18 cellular contexts compared by ENCODE assay signal in genomic region chr3:183172051-183172639, GRCh38. TPM values are rescaled to one million over a fixed set of nuclear protein-coding genes. Genes with fewer than 3 reads are reported as not detected.
"Had no signal": no experiment of that assay in that cellular context is flagged by ENCODE, and none has a peak within 500 bp of the region (broad histone marks: within the 10 kb centered on the region; RNA-seq: fewer than 3 reads in every experiment).

No MANE protein-coding gene starts in this region.

- H3K4me1 Mint-ChIP-seq: activated CD4-positive, alpha-beta memory T cell treated with anti-CD3 and anti-CD28 coated beads, Interleukin-2, amount 10 ng/mL, durations not matched to agents 7 days and 5 days had no signal

- H3K36me3 ChIP-seq: brain microvascular endothelial cell, gastroesophageal sphincter, spleen had no signal

- H3K9me3 Mint-ChIP-seq: activated CD4-positive, alpha-beta memory T cell treated with anti-CD3 and anti-CD28 coated beads, Interleukin-2, amount 10 ng/mL, durations not matched to agents 7 days and 5 days; effector memory CD8-positive, alpha-beta T cell had no signal

- ATAC-seq: effector memory CD8-positive, alpha-beta T cell; gastroesophageal sphincter; psoas muscle; sciatic nerve; stimulated activated memory B cell treated with anti-CD40 and anti-IgM and Interleukin-4, amounts not matched to agents 10 μg/mL and 1 μg/mL and 100 μg/mL, for 72 hours had no signal

- H3K27ac Mint-ChIP-seq: activated CD4-positive, alpha-beta memory T cell treated with anti-CD3 and anti-CD28 coated beads, Interleukin-2, amount 10 ng/mL, durations not matched to agents 7 days and 5 days; effector memory CD8-positive, alpha-beta T cell; stimulated activated memory B cell treated with anti-CD40 and anti-IgM and Interleukin-4, amounts not matched to agents 10 μg/mL and 1 μg/mL and 100 μg/mL, for 72 hours had no signal

- H3K9me3 ChIP-seq: gastroesophageal sphincter, psoas muscle, spleen had no signal

- H3K27me3 ChIP-seq: brain microvascular endothelial cell had no signal

- H3K4me3 Mint-ChIP-seq: activated CD4-positive, alpha-beta memory T cell treated with anti-CD3 and anti-CD28 coated beads, Interleukin-2, amount 10 ng/mL, durations not matched to agents 7 days and 5 days; effector memory CD8-positive, alpha-beta T cell; stimulated activated memory B cell treated with anti-CD40 and anti-IgM and Interleukin-4, amounts not matched to agents 10 μg/mL and 1 μg/mL and 100 μg/mL, for 72 hours had no signal

- H3K27ac ChIP-seq: brain microvascular endothelial cell, gastroesophageal sphincter, psoas muscle, spleen had no signal

- H3K4me3 ChIP-seq: gastroesophageal sphincter, psoas muscle, spleen had no signal

- H3K4me1 ChIP-seq: gastroesophageal sphincter, psoas muscle, spleen had no signal

- DNase-seq: activated CD4-positive, alpha-beta memory T cell treated with anti-CD3 and anti-CD28 coated beads, Interleukin-2, amount 10 ng/mL, durations not matched to agents 7 days and 5 days; activated CD4-positive, alpha-beta T cell treated with anti-CD3 and anti-CD28 coated beads for 1 hour; activated CD8-positive, alpha-beta memory T cell treated with anti-CD3 and anti-CD28 coated beads, Interleukin-2, amount 50 U/mL, for 48 hours; activated naive CD4-positive, alpha-beta T cell treated with anti-CD3 and anti-CD28 coated beads, Interleukin-2, amount 50 U/mL, for 16 hours; amygdala; brain microvascular endothelial cell; effector memory CD8-positive, alpha-beta T cell; kidney glomerular epithelial cell; mesendoderm; psoas muscle; spleen; stimulated activated CD4-positive, alpha-beta T cell treated with anti-CD3 and anti-CD28 coated beads, Interleukin-1b, Interleukin-23, amount 100 ng/mL, for 48 hours; T-helper 9 cell; trophoblast cell had no signal

RNA-seq across cellular contexts. Expression of gene LAMP3, which starts 9.6 kb away (rescaled TPM):
- polyA plus RNA-seq: neural cell had no signal
